ENCODE assay signal across 8 cellular contexts in genomic region chr5:141475625-141476131, GRCh38. TPM values are rescaled to one million over a fixed set of nuclear protein-coding genes. Genes with fewer than 3 reads are reported as not detected.
A peak's percentile ranks its signal among the peaks of the same experiment; 100 is the strongest.
DNase-seq lines count a peak whose midpoint lies in the region; ATAC-seq lines count a peak whose summit lies in the region.

TSS of gene PCDHGC3 (plus strand) at chr5:141475966. CDS start at chr5:141476117, 151 bp downstream.

- peak within 1 kb of the TSS; percentile 89 for H3K27ac ChIP-seq in skeletal muscle tissue (ENCODE audit: low read depth, low read length)

- peak within 1 kb of the TSS; percentile 84 to 94 (median 92) for H3K9ac ChIP-seq in skeletal muscle tissue (ENCODE audit: low read depth in 1 of 3, low read length in 3 of 3)

- peaks cover 38 to 45% (median 43%) of the 10 kb centered on the region in 3 donors for H3K4me1 ChIP-seq in skeletal muscle tissue (ENCODE audit: control insufficient read depth in 3 of 3, insufficient read depth in 3 of 3, low read length in 3 of 3)

- peak within 1 kb of the TSS; percentile 91 to 96 (median 96) for H3K4me3 ChIP-seq in skeletal muscle tissue (ENCODE audit: low read length in 3 of 3)

- H3K36me3 ChIP-seq in skeletal muscle tissue (ENCODE audit: control insufficient read depth in 3 of 3, insufficient read depth in 3 of 3, low read length in 3 of 3) = no peaks in the 10 kb centered on the region

- DNase-seq in NCI-H1417 (lab: John Stamatoyannopoulos, UW) = peak; percentile 36 to 82 (median 65)
- DNase-seq in NCI-H1417 treated with DMSO at 0.1 percent for 48 hours (lab: John Stamatoyannopoulos, UW) = no peak
- DNase-seq in NCI-H1092 (lab: John Stamatoyannopoulos, UW) = peak; percentile 48
- peak; percentile 10 for DNase-seq in T follicular helper cell (ENCODE audit: low read depth)
- peak; percentile 94 for DNase-seq in cerebellar cortex (ENCODE audit: low spot score)
- DNase-seq in iris pigment epithelial cell (ENCODE audit: low read depth) = peak; percentile 97

- peak; percentile 97 for ATAC-seq in HG02623 (IDR thresholded peaks at IDR 0.05; ENCODE audit: unreplicated experiment)

- H3K27me3 ChIP-seq in skeletal muscle tissue (ENCODE audit: control insufficient read depth in 3 of 3, insufficient read depth in 3 of 3, low read length in 3 of 3) = no peaks in the 10 kb centered on the region

- H3K9me3 ChIP-seq in skeletal muscle tissue (ENCODE audit: control insufficient read depth in 3 of 3, low read length in 3 of 3) = no peaks in the 10 kb centered on the region

RNA-seq across cellular contexts. Expression of gene PCDHGC3, which starts in this region (rescaled TPM):
- total RNA-seq in skeletal muscle tissue = 38.1 TPM
